In genomic region chr3:80770106-80771079, GRCh38 we compare ENCODE assay signal across 1 cellular context.
TF ChIP-seq lines count a peak whose summit lies in the region.

No MANE protein-coding gene starts in this region.

TF ChIP-seq in K562, 482 proteins besides CTCF, POLR2A, EP300 and RAD21 (continued from another document):
- TF ChIP-seq HNRNPLL (IDR thresholded peaks at IDR 0.05; ENCODE audit: low read depth, low read length, poor library complexity, severe bottlenecking) (peak; percentile 98), TBP (optimal IDR thresholded peaks at IDR 0.05; ENCODE audit: low read depth, low read length) (peak; percentile 28), MAFG (tag; conservative IDR thresholded peaks at IDR 0.05) (no peak), TAF1 (IDR thresholded peaks at IDR 0.05; ENCODE audit: control insufficient read depth, extremely low read depth, insufficient read depth, low read length, severe bottlenecking) (peak; percentile 48), ASH1L (IDR thresholded peaks at IDR 0.05; ENCODE audit: borderline replicate concordance, low read depth, partially characterized antibody) (no peak), MTA2 (IDR thresholded peaks at IDR 0.05; ENCODE audit: low read depth) (no peak), CCAR2 (IDR thresholded peaks at IDR 0.05; ENCODE audit: low read depth, low read length) (no peak), KLF6 (CRISPR knock-in tag; IDR thresholded peaks at IDR 0.05; ENCODE audit: borderline replicate concordance) (no peak), HDAC3 (IDR thresholded peaks at IDR 0.05; ENCODE audit: borderline replicate concordance, partially characterized antibody) (peak; percentile 54), CREM (IDR thresholded peaks at IDR 0.05; ENCODE audit: low read depth) (peak; percentile 39; the same call in 1 of the 2 replicates), PHF8 (IDR thresholded peaks at IDR 0.05; ENCODE audit: borderline replicate concordance, low read length) (peak; percentile 49; the same call in 1 of the 2 replicates), MGA (IDR thresholded peaks at IDR 0.05) (no peak), MAX (CRISPR knock-in tag; IDR thresholded peaks at IDR 0.05) (peak; percentile 32; the same call in 1 of the 2 replicates), ZBTB2 (IDR thresholded peaks at IDR 0.05) (peak; percentile 92), POLR2B (IDR thresholded peaks at IDR 0.05; ENCODE audit: low read depth, partially characterized antibody) (peak; percentile 2), RBFOX2 (IDR thresholded peaks at IDR 0.05; ENCODE audit: low read depth, low read length) (peak; percentile 65; the same call in 1 of the 2 replicates), MYC (IDR thresholded peaks at IDR 0.05; ENCODE audit: low read depth, low read length) (0 out of 2 replicates have a peak, but pooled peaks have one; percentile 11), MYC (CRISPR knock-in tag; IDR thresholded peaks at IDR 0.05; ENCODE audit: borderline replicate concordance, low read depth) (no peak), SUPT5H (IDR thresholded peaks at IDR 0.05) (peak; percentile 53), HDAC1 (IDR thresholded peaks at IDR 0.05) (0 out of 4 replicates have a peak, but pooled peaks of 1 of the 2 experiments have one; percentile 15), ARID4B (CRISPR knock-in tag; IDR thresholded peaks at IDR 0.05) (peak; percentile 73), VEZF1 (CRISPR knock-in tag; IDR thresholded peaks at IDR 0.05) (no peak), ZBTB11 (CRISPR knock-in tag; IDR thresholded peaks at IDR 0.05) (no peak), POLR2G (IDR thresholded peaks at IDR 0.05; ENCODE audit: low read depth, low read length) (peak; percentile 62; the same call in 1 of the 2 replicates), ZNF507 (tag; conservative IDR thresholded peaks at IDR 0.05) (no peak)
